8 cellular contexts compared by ENCODE assay signal in genomic region chr11:95790123-95790932, GRCh38. TPM values are rescaled to one million over a fixed set of nuclear protein-coding genes. Genes with fewer than 3 reads are reported as not detected.
DNase-seq lines count a peak whose midpoint lies in the region; ATAC-seq lines count a peak whose summit lies in the region.

Gene CEP57, plus strand, starts transcription at chr11:95790498. Its CDS starts 201 bp downstream, at chr11:95790699.

- peak within 1 kb of the TSS; percentile 93 to 100 for H3K4me3 Mint-ChIP-seq in effector memory CD8-positive, alpha-beta T cell

- H3K27ac Mint-ChIP-seq in effector memory CD8-positive, alpha-beta T cell = peak within 1 kb of the TSS; percentile 100

- H3K9me3 Mint-ChIP-seq in effector memory CD8-positive, alpha-beta T cell = no peaks in the 10 kb centered on the region

- H3K27me3 Mint-ChIP-seq in effector memory CD8-positive, alpha-beta T cell = no peaks in the 10 kb centered on the region

- ATAC-seq in GM21360 (IDR thresholded peaks at IDR 0.05; ENCODE audit: unreplicated experiment) = peak; percentile 52
- peak; percentile 60 for ATAC-seq in effector memory CD8-positive, alpha-beta T cell (replicated peaks)

- H3K36me3 Mint-ChIP-seq in effector memory CD8-positive, alpha-beta T cell (ENCODE audit: insufficient read depth) = peaks cover 42% of the 10 kb centered on the region

- DNase-seq in CMK (ENCODE audit: low read depth) (peak; percentile 97), HT1080 (ENCODE audit: low read depth) (peak; percentile 95), NOMO-1 treated with DMSO at 0.1 percent for 48 hours (lab: John Stamatoyannopoulos, UW; ENCODE audit: unreplicated experiment) (peak; percentile 94), medulla oblongata (ENCODE audit: extremely low spot score) (peak; percentile 99)
- peak; percentile 92 to 96 for DNase-seq in activated CD8-positive, alpha-beta memory T cell treated with anti-CD3 and anti-CD28 coated beads for 4 hours (ENCODE audit: low read depth in 2 of 2)
- DNase-seq in effector memory CD8-positive, alpha-beta T cell = peak; percentile 90 to 92 (median 92)
- peak; percentile 91 for DNase-seq in stimulated activated CD8-positive, alpha-beta memory T cell treated with anti-CD3 and anti-CD28 coated beads, Interleukin-12 subunit alpha, Interleukin-12 subunit beta, amount 100 ng/mL, for 1 hour (ENCODE audit: low read depth)

- H3K4me1 Mint-ChIP-seq in effector memory CD8-positive, alpha-beta T cell (ENCODE audit: low read depth in 2 of 2) = peaks cover 34 to 50% of the 10 kb centered on the region in 2 donors

RNA-seq across cellular contexts. Expression of gene CEP57, which starts in this region (rescaled TPM):
- 27.0 and 32.8 TPM in 2 replicates for total RNA-seq in HT1080 (2014; rRNA removed; shearing (Covaris generic))
- polyA plus RNA-seq in HT1080 (2015; cell fraction: cytosol; rRNA removed) = 23.4 and 28.4 TPM in 2 replicates
- 45.4 and 46.9 TPM in 2 replicates for polyA plus RNA-seq in HT1080 (2015; cell fraction: nucleus; rRNA removed)

Comparison
In these comparisons a context has a peak if more than half of its experiments do, and no peak if none do; other contexts are left out.
1. Peak in every context shown above with its lines: DNase-seq and ATAC-seq.